Comparison of ENCODE assay signal across 8 cellular contexts in the genomic region with DNA sequence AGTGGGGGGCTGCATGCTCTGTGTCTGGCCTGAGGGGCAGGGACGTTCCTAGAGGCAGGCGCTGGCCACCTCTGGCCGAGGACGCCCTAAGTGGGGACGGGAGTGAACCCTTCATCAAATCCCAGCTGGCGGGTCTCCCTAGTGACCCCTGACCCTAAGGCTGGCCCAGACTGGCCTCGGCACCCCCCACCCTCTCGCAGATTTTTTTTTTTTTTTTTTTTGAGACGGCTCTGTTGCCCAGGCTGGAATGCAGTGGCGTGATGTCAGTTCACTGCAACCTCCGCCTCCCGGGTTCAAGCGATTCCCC. TPM values are rescaled to one million over a fixed set of nuclear protein-coding genes. Genes with fewer than 3 reads are reported as not detected.
DNase-seq lines count a peak whose midpoint lies in the region; TF ChIP-seq lines count a peak whose summit lies in the region.

No MANE protein-coding gene starts in this region.

- H3K4me1 ChIP-seq in adipocyte (ENCODE audit: control insufficient read depth, insufficient read depth, low read length), result peaks cover 38% of the 10 kb centered on the region
- peaks cover 9 to 73% (median 66%) of the 10 kb centered on the region in 5 donors for H3K4me1 ChIP-seq in subcutaneous abdominal adipose tissue (ENCODE audit: control insufficient read depth in 5 of 5, insufficient read depth in 5 of 5, low read length in 5 of 5)

- H3K36me3 Mint-ChIP-seq in T-helper 2 cell treated with Interferon-gamma antibody and Interleukin-4, amounts not matched to agents 5 μg/mL and 100 μg/mL, for 36 hours (ENCODE audit: low read depth), result no peaks in the 10 kb centered on the region

- peak overlapping the region; percentile 70 for H3K27ac Mint-ChIP-seq in T-helper 2 cell treated with Interferon-gamma antibody and Interleukin-4, amounts not matched to agents 5 μg/mL and 100 μg/mL, for 36 hours

- H3K27me3 Mint-ChIP-seq in T-helper 2 cell treated with Interferon-gamma antibody and Interleukin-4, amounts not matched to agents 5 μg/mL and 100 μg/mL, for 36 hours (ENCODE audit: low read depth), result no peaks in the 10 kb centered on the region

- no peak for TF ChIP-seq CTCF in kidney epithelial cell (IDR thresholded peaks at IDR 0.05; ENCODE audit: insufficient read depth, low read length, poor library complexity, severe bottlenecking)

- H3K4me1 Mint-ChIP-seq in T-helper 2 cell treated with Interferon-gamma antibody and Interleukin-4, amounts not matched to agents 5 μg/mL and 100 μg/mL, for 36 hours (ENCODE audit: low read depth), result no peaks in the 10 kb centered on the region

- peak overlapping the region; percentile 75 for H3K27ac ChIP-seq in subcutaneous abdominal adipose tissue (ENCODE audit: low read depth, low read length)

- peak overlapping the region; percentile 87 for H3K4me3 ChIP-seq in adipocyte (ENCODE audit: low read length)
- H3K4me3 ChIP-seq in kidney epithelial cell (ENCODE audit: low read depth, low read length), result peak overlapping the region; percentile 46
- H3K4me3 ChIP-seq in subcutaneous abdominal adipose tissue (ENCODE audit: low read depth in 1 of 5, low read length in 5 of 5), result peak overlapping the region in 4 of 5 donors; percentile 63 to 73 (median 68)

- no peak for DNase-seq in T-helper 2 cell treated with Interferon-gamma antibody and Interleukin-4, amounts not matched to agents 5 μg/mL and 100 μg/mL, for 36 hours (ENCODE audit: low spot score)
- DNase-seq in T-helper 2 cell, result no peak
- DNase-seq in adipocyte (ENCODE audit: low read depth), result no peak
- DNase-seq in kidney epithelial cell (ENCODE audit: low read depth), result no peak
- no peak for DNase-seq in stimulated activated CD4-positive, alpha-beta T cell treated with anti-CD3 and anti-CD28 coated beads, Interleukin-12 subunit alpha, Interleukin-12 subunit beta, amount 100 ng/mL, for 4 hours
- no peak for DNase-seq in NCI-H1105 (lab: John Stamatoyannopoulos, UW)
- DNase-seq in globus pallidus (ENCODE audit: low spot score), result no peak

- no peaks in the 10 kb centered on the region for H3K9me3 Mint-ChIP-seq in T-helper 2 cell treated with Interferon-gamma antibody and Interleukin-4, amounts not matched to agents 5 μg/mL and 100 μg/mL, for 36 hours

- H3K9ac ChIP-seq in adipocyte (ENCODE audit: low read length) (peak overlapping the region; percentile 97), subcutaneous abdominal adipose tissue (ENCODE audit: low read length in 5 of 5) (peak overlapping the region; percentile 48 to 91 (median 77))

- no peaks in the 10 kb centered on the region for H3K9me3 ChIP-seq in adipocyte (ENCODE audit: control insufficient read depth, low read length)
- H3K9me3 ChIP-seq in subcutaneous abdominal adipose tissue (ENCODE audit: control insufficient read depth in 5 of 5, low read length in 5 of 5), result no peaks in the 10 kb centered on the region

- H3K36me3 ChIP-seq in adipocyte (ENCODE audit: control insufficient read depth, insufficient read depth, low read length, severe bottlenecking) (peaks cover 4% of the 10 kb centered on the region), kidney epithelial cell (ENCODE audit: control insufficient read depth, insufficient read depth, low read length) (no peaks in the 10 kb centered on the region), subcutaneous abdominal adipose tissue (ENCODE audit: control insufficient read depth in 5 of 5, insufficient read depth in 5 of 5, low read length in 5 of 5) (peaks cover 0 to 13% (median 11%) of the 10 kb centered on the region in 5 donors)

- peak overlapping the region; percentile 67 for H3K4me3 Mint-ChIP-seq in T-helper 2 cell treated with Interferon-gamma antibody and Interleukin-4, amounts not matched to agents 5 μg/mL and 100 μg/mL, for 36 hours

- H3K27me3 ChIP-seq in adipocyte (replicated peaks; ENCODE audit: control insufficient read depth, insufficient read depth, low read length), result no peaks in the 10 kb centered on the region
- no peaks in the 10 kb centered on the region for H3K27me3 ChIP-seq in kidney epithelial cell (ENCODE audit: control insufficient read depth, insufficient read depth, low read length)
- H3K27me3 ChIP-seq in subcutaneous abdominal adipose tissue (ENCODE audit: control insufficient read depth in 5 of 5, insufficient read depth in 4 of 5, low read length in 5 of 5), result no peaks in the 10 kb centered on the region

RNA-seq across cellular contexts. Expression of a gene that starts 1.0 kb away (rescaled TPM):
- 31.8 and 36.7 TPM in 2 replicates for total RNA-seq in kidney epithelial cell

RNA-seq across cellular contexts. Expression of a gene that starts 21.0 kb away (rescaled TPM):
- total RNA-seq in kidney epithelial cell, result 9.2 and 13.3 TPM in 2 replicates

RNA-seq across cellular contexts. Expression of a gene that starts 21.0 kb away (rescaled TPM):
- total RNA-seq in kidney epithelial cell, result 0.07 and 0.38 TPM in 2 replicates
